ENCODE assay signal across 14 cellular contexts in genomic region chr4:2583092-2583491, GRCh38. TPM values are rescaled to one million over a fixed set of nuclear protein-coding genes. Genes with fewer than 3 reads are reported as not detected.
A peak's percentile ranks its signal among the peaks of the same experiment; 100 is the strongest.
DNase-seq lines count a peak whose midpoint lies in the region; ATAC-seq and TF ChIP-seq lines count a peak whose summit lies in the region.
"Had no signal": no experiment of that assay in that cellular context is flagged by ENCODE, and none has a peak within 500 bp of the region (broad histone marks: within the 10 kb centered on the region; RNA-seq: fewer than 3 reads in every experiment).

No MANE protein-coding gene starts in this region.

- peak overlapping the region; percentile 37 for H3K27ac ChIP-seq in 22Rv1
- H3K27ac ChIP-seq: prostate gland, SJSA1 had no signal

- H3K4me3 Mint-ChIP-seq in HFFc6 = no peak overlapping the region
- H3K4me3 Mint-ChIP-seq in central memory CD8-positive, alpha-beta T cell = peak overlapping the region; percentile 18
- H3K4me3 Mint-ChIP-seq in nephron = no peak overlapping the region

- H3K27me3 Mint-ChIP-seq in HFFc6 (ENCODE audit: insufficient read depth) (no peaks in the 10 kb centered on the region; the same call in 1 of the 2 replicates), nephron (ENCODE audit: low read depth) (no peaks in the 10 kb centered on the region)
- no peaks in the 10 kb centered on the region for H3K27me3 Mint-ChIP-seq in central memory CD8-positive, alpha-beta T cell

- ATAC-seq in central memory CD8-positive, alpha-beta T cell (replicated peaks; ENCODE audit: extremely low read depth, poor library complexity, severe bottlenecking) = no peak
- ATAC-seq in GM18511 (IDR thresholded peaks at IDR 0.05; ENCODE audit: unreplicated experiment) (no peak), HG03571 (IDR thresholded peaks at IDR 0.05; ENCODE audit: unreplicated experiment) (no peak)
- ATAC-seq: activated naive CD4-positive, alpha-beta T cell treated with anti-CD3 and anti-CD28 coated beads, Interleukin-2, amount 50 U/mL, for 72 hours had no signal

- H3K4me1 Mint-ChIP-seq in HFFc6 (ENCODE audit: low read depth) = peaks cover 38% of the 10 kb centered on the region
- H3K4me1 Mint-ChIP-seq in central memory CD8-positive, alpha-beta T cell = peaks cover 65% of the 10 kb centered on the region
- H3K4me1 Mint-ChIP-seq in nephron = peaks cover 33% of the 10 kb centered on the region

- no peak for TF ChIP-seq CTCF in 22Rv1 (IDR thresholded peaks at IDR 0.05)
- no peak for TF ChIP-seq CTCF in HFFc6 (IDR thresholded peaks at IDR 0.05)
- TF ChIP-seq CTCF in nephron (IDR thresholded peaks at IDR 0.05; ENCODE audit: unreplicated experiment in 3 of 3) = no peak

- H3K9me3 Mint-ChIP-seq in HFFc6 (peaks cover 4% of the 10 kb centered on the region; the same call in 1 of the 2 replicates), nephron (peaks cover 6% of the 10 kb centered on the region)
- H3K9me3 Mint-ChIP-seq in central memory CD8-positive, alpha-beta T cell = no peaks in the 10 kb centered on the region

- DNase-seq in HFFc6 (no peak), NCI-H2171 treated with DMSO at 0.1 percent for 48 hours (lab: John Stamatoyannopoulos, UW) (no peak)
- no peak for DNase-seq in central memory CD8-positive, alpha-beta T cell (ENCODE audit: low spot score in 2 of 2)
- DNase-seq in activated CD8-positive, alpha-beta memory T cell treated with anti-CD3 and anti-CD28 coated beads, Interleukin-2, amount 50 U/mL, for 48 hours = no peak
- DNase-seq: AML-193; NCI-H774; stimulated activated CD4-positive, alpha-beta T cell treated with anti-CD3 and anti-CD28 coated beads, Interleukin-1b, Interleukin-23, amount 100 ng/mL, for 48 hours had no signal

- H3K36me3 Mint-ChIP-seq in HFFc6 (ENCODE audit: low read depth) (peaks cover 12% of the 10 kb centered on the region), nephron (ENCODE audit: low read depth) (peaks cover 33% of the 10 kb centered on the region)
- H3K36me3 Mint-ChIP-seq in central memory CD8-positive, alpha-beta T cell (ENCODE audit: insufficient read depth) = no peaks in the 10 kb centered on the region

- H3K27ac Mint-ChIP-seq in HFFc6 = peak overlapping the region; percentile 37; the same call in 1 of the 2 replicates
- peak overlapping the region; percentile 54 for H3K27ac Mint-ChIP-seq in central memory CD8-positive, alpha-beta T cell (ENCODE audit: low read depth)
- peak overlapping the region; percentile 47 to 78 (median 50) for H3K27ac Mint-ChIP-seq in nephron
- H3K27ac Mint-ChIP-seq: activated naive CD4-positive, alpha-beta T cell treated with anti-CD3 and anti-CD28 coated beads, Interleukin-2, amount 50 U/mL, for 72 hours had no signal

RNA-seq across cellular contexts. Expression of gene FAM193A, which starts 46.6 kb away (rescaled TPM):
- total RNA-seq in HFFc6 (2021; fragmentation: NEBNext Ultra II Directional; extraction: Animal tissue kit (Norgen Biotek cat#: 25700)) = 10 to 100 TPM; 20.4 to 22.3 (median 20.8) TPM
